In the genomic region with DNA sequence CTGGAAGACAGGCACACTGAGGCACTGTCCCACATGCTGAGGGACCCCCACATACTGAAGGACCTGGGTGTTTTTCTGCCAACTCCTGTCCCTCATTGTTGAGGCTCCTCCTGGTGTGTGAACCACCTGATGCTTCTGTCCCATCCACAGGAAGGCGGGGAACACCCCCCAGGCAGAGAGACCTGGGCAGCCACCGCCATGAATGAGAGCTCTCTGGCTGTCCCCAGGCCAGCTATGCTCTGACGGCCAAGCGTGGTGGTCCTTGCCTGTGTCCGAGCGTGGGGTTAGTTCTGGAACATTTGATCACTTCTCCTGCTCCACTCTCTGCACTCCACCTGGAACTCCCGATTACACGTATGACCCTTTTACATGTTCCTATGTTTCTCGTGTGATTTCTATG, we compare ENCODE assay signal across 31 cellular contexts. TPM values are rescaled to one million over a fixed set of nuclear protein-coding genes. Genes with fewer than 3 reads are reported as not detected.
"Had no signal": no experiment of that assay in that cellular context is flagged by ENCODE, and none has a peak within 500 bp of the region (broad histone marks: within the 10 kb centered on the region; RNA-seq: fewer than 3 reads in every experiment).

No MANE protein-coding gene starts in this region.

- ATAC-seq: left cardiac atrium; left lobe of liver; lower lobe of right lung; naive thymus-derived CD8-positive, alpha-beta T cell; right lobe of liver; upper lobe of right lung had no signal

- H3K27ac Mint-ChIP-seq: naive thymus-derived CD8-positive, alpha-beta T cell; stimulated activated naive CD8-positive, alpha-beta T cell treated with anti-CD3 and anti-CD28 coated beads, Interleukin-15, Interleukin-2, amounts not matched to agents 100 ng/mL and 50 ng/mL, for 24 hours had no signal

- H3K36me3 ChIP-seq: lower lobe of right lung, right lobe of liver, suprapubic skin, thoracic aorta, tibial artery, upper lobe of right lung had no signal

- FAIRE-seq: keratinocyte, urothelium cell line had no signal

- H3K4me1 Mint-ChIP-seq: naive thymus-derived CD8-positive, alpha-beta T cell had no signal

- H3K9me3 Mint-ChIP-seq: naive thymus-derived CD8-positive, alpha-beta T cell; stimulated activated naive CD8-positive, alpha-beta T cell treated with anti-CD3 and anti-CD28 coated beads, Interleukin-15, Interleukin-2, amounts not matched to agents 100 ng/mL and 50 ng/mL, for 24 hours had no signal

- H3K27me3 Mint-ChIP-seq: stimulated activated naive CD8-positive, alpha-beta T cell treated with anti-CD3 and anti-CD28 coated beads, Interleukin-15, Interleukin-2, amounts not matched to agents 100 ng/mL and 50 ng/mL, for 24 hours had no signal

- H3K27ac ChIP-seq: lower lobe of right lung, parathyroid adenoma, psoas muscle, right lobe of liver, skin epidermis, suprapubic skin, thoracic aorta, tibial artery, upper lobe of right lung had no signal

- DNase-seq: hippocampal formation; kidney glomerular epithelial cell; left cardiac atrium; lower lobe of right lung; mammary epithelial cell; mesenchymal stem cell; naive thymus-derived CD8-positive, alpha-beta T cell; nucleus accumbens; psoas muscle; right lobe of liver; stimulated activated CD4-positive, alpha-beta T cell treated with anti-CD3 and anti-CD28 coated beads, Interleukin-12 subunit alpha, Interleukin-12 subunit beta, amount 100 ng/mL, for 4 hours; stimulated activated CD4-positive, alpha-beta T cell treated with anti-CD3 and anti-CD28 coated beads, Interleukin-15, amount 100 ng/mL, for 24 hours; stimulated activated CD4-positive, alpha-beta T cell treated with anti-CD3 and anti-CD28 coated beads, Interleukin-2, amount 100 ng/mL, for 24 hours; stimulated activated CD4-positive, alpha-beta T cell treated with anti-CD3 and anti-CD28 coated beads, Interleukin-4, amount 100 ng/mL, for 1 hour; stimulated activated naive CD4-positive, alpha-beta T cell; tibial artery; trophoblast cell; upper lobe of right lung had no signal

- H3K27me3 ChIP-seq: right lobe of liver, upper lobe of right lung had no signal

- H3K9me3 ChIP-seq: lower lobe of right lung, psoas muscle, right lobe of liver, suprapubic skin, thoracic aorta, tibial artery, upper lobe of right lung had no signal

- H3K4me3 Mint-ChIP-seq: naive thymus-derived CD8-positive, alpha-beta T cell; stimulated activated naive CD8-positive, alpha-beta T cell treated with anti-CD3 and anti-CD28 coated beads, Interleukin-15, Interleukin-2, amounts not matched to agents 100 ng/mL and 50 ng/mL, for 24 hours had no signal

- H3K36me3 Mint-ChIP-seq: naive thymus-derived CD8-positive, alpha-beta T cell had no signal

- H3K4me3 ChIP-seq: lower lobe of right lung, psoas muscle, right lobe of liver, skin epidermis, suprapubic skin, thoracic aorta, tibial artery, upper lobe of right lung had no signal

- H3K4me1 ChIP-seq: lower lobe of right lung, psoas muscle, right lobe of liver, suprapubic skin, tibial artery had no signal

RNA-seq across cellular contexts. Expression of gene LRRC14B, which starts 11.9 kb away (rescaled TPM):
- total RNA-seq: left lobe of liver; lower lobe of right lung; mammary epithelial cell; mucosa of gallbladder; naive thymus-derived CD8-positive, alpha-beta T cell; posterior vena cava; right lobe of liver; subcutaneous adipose tissue; suprapubic skin; thoracic aorta; upper lobe of right lung had no signal
- polyA plus RNA-seq: keratinocyte, liver, mammary epithelial cell, neural cell had no signal
